Comparison of ENCODE assay signal across 20 cellular contexts in the genomic region with DNA sequence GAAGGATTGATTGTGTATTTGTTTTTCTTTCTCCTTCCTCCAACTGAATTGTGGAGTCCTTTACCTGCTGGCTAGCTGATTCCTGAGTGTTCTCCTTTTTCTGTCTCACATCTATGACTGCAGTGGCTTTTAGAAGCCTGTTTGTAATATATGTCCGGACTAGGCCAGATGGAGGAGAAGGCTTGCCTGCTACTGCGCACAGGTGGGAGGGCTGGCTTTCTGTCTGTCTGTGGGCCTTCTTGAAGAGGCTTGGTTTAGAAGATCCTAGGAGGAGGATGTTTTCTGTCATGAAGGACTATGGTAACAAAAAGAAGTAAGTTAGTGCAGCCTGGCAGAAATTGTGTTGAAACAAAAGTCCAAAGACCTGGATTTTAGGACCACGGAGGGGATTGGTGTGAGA. TPM values are rescaled to one million over a fixed set of nuclear protein-coding genes. Genes with fewer than 3 reads are reported as not detected.
A peak's percentile ranks its signal among the peaks of the same experiment; 100 is the strongest.
DNase-seq lines count a peak whose midpoint lies in the region; ATAC-seq lines count a peak whose summit lies in the region.
"Had no signal": no experiment of that assay in that cellular context is flagged by ENCODE, and none has a peak within 500 bp of the region (broad histone marks: within the 10 kb centered on the region; RNA-seq: fewer than 3 reads in every experiment).

No MANE protein-coding gene starts in this region.

- peaks cover 3% of the 10 kb centered on the region for H3K36me3 Mint-ChIP-seq in activated T-cell treated with anti-CD3 and anti-CD28 coated beads, Interleukin-2, amount 50 U/mL, for 4 hours (ENCODE audit: insufficient read depth)
- peaks cover 34% of the 10 kb centered on the region for H3K36me3 Mint-ChIP-seq in activated CD4-positive, alpha-beta memory T cell treated with anti-CD3 and anti-CD28 coated beads, Interleukin-2, amount 10 ng/mL, durations not matched to agents 7 days and 5 days (ENCODE audit: low read depth)
- H3K36me3 Mint-ChIP-seq: natural killer cell had no signal

- no peak for ATAC-seq in activated T-cell treated with anti-CD3 and anti-CD28 coated beads, Interleukin-2, amount 50 U/mL, for 4 hours
- ATAC-seq in stimulated activated naive CD8-positive, alpha-beta T cell treated with anti-CD3 and anti-CD28 coated beads, Interleukin-15, amount 100 ng/mL, for 72 hours: no peak
- ATAC-seq in HG03342 (IDR thresholded peaks at IDR 0.05; ENCODE audit: unreplicated experiment): no peak
- ATAC-seq: natural killer cell had no signal

- H3K4me1 Mint-ChIP-seq in activated T-cell treated with anti-CD3 and anti-CD28 coated beads, Interleukin-2, amount 50 U/mL, for 4 hours (ENCODE audit: low read depth): peaks cover 83% of the 10 kb centered on the region
- peaks cover 77% of the 10 kb centered on the region for H3K4me1 Mint-ChIP-seq in activated CD4-positive, alpha-beta memory T cell treated with anti-CD3 and anti-CD28 coated beads, Interleukin-2, amount 10 ng/mL, durations not matched to agents 7 days and 5 days
- H3K4me1 Mint-ChIP-seq in stimulated activated naive CD8-positive, alpha-beta T cell treated with anti-CD3 and anti-CD28 coated beads, Interleukin-15, amount 100 ng/mL, for 72 hours: peaks cover 81% of the 10 kb centered on the region

- DNase-seq in activated T-cell treated with anti-CD3 and anti-CD28 coated beads, Interleukin-2, amount 50 U/mL, for 4 hours: no peak
- DNase-seq in activated T-cell treated with anti-CD3 and anti-CD28 coated beads for 4 hours: no peak
- no peak for DNase-seq in activated CD4-positive, alpha-beta memory T cell treated with anti-CD3 and anti-CD28 coated beads, Interleukin-2, amount 10 ng/mL, durations not matched to agents 7 days and 5 days
- DNase-seq in cerebellar cortex (ENCODE audit: low spot score): peak; percentile 33
- no peak for DNase-seq in stimulated activated naive CD8-positive, alpha-beta T cell treated with anti-CD3 and anti-CD28 coated beads, Interleukin-15, amount 100 ng/mL, for 72 hours
- DNase-seq in dermis blood vessel endothelial cell: no peak
- no peak for DNase-seq in HT-29 (ENCODE audit: low spot score)
- DNase-seq: DMS153, esophagus squamous epithelium, H9, mesenchymal stem cell, natural killer cell, NCI-H1436, NCI-H2171, NCI-H526 treated with DMSO at 0.1 percent for 48 hours had no signal

- peak overlapping the region; percentile 14 for H3K4me3 Mint-ChIP-seq in activated T-cell treated with anti-CD3 and anti-CD28 coated beads, Interleukin-2, amount 50 U/mL, for 4 hours
- peak overlapping the region; percentile 60 for H3K4me3 Mint-ChIP-seq in activated CD4-positive, alpha-beta memory T cell treated with anti-CD3 and anti-CD28 coated beads, Interleukin-2, amount 10 ng/mL, durations not matched to agents 7 days and 5 days
- peak overlapping the region; percentile 58 to 77 for H3K4me3 Mint-ChIP-seq in stimulated activated naive CD8-positive, alpha-beta T cell treated with anti-CD3 and anti-CD28 coated beads, Interleukin-15, amount 100 ng/mL, for 72 hours
- H3K4me3 Mint-ChIP-seq: H9, natural killer cell had no signal

- H3K9me3 Mint-ChIP-seq in activated T-cell treated with anti-CD3 and anti-CD28 coated beads, Interleukin-2, amount 50 U/mL, for 4 hours: no peaks in the 10 kb centered on the region
- H3K9me3 Mint-ChIP-seq in activated CD4-positive, alpha-beta memory T cell treated with anti-CD3 and anti-CD28 coated beads, Interleukin-2, amount 10 ng/mL, durations not matched to agents 7 days and 5 days: no peaks in the 10 kb centered on the region
- H3K9me3 Mint-ChIP-seq in stimulated activated naive CD8-positive, alpha-beta T cell treated with anti-CD3 and anti-CD28 coated beads, Interleukin-15, amount 100 ng/mL, for 72 hours: no peaks in the 10 kb centered on the region
- H3K9me3 Mint-ChIP-seq: natural killer cell had no signal

- peak overlapping the region; percentile 95 for H3K27ac Mint-ChIP-seq in activated CD4-positive, alpha-beta memory T cell treated with anti-CD3 and anti-CD28 coated beads, Interleukin-2, amount 10 ng/mL, durations not matched to agents 7 days and 5 days
- peak overlapping the region; percentile 95 to 97 for H3K27ac Mint-ChIP-seq in stimulated activated naive CD8-positive, alpha-beta T cell treated with anti-CD3 and anti-CD28 coated beads, Interleukin-15, amount 100 ng/mL, for 72 hours

- H3K27me3 Mint-ChIP-seq in activated T-cell treated with anti-CD3 and anti-CD28 coated beads, Interleukin-2, amount 50 U/mL, for 4 hours (ENCODE audit: low read depth): no peaks in the 10 kb centered on the region
- H3K27me3 Mint-ChIP-seq in activated CD4-positive, alpha-beta memory T cell treated with anti-CD3 and anti-CD28 coated beads, Interleukin-2, amount 10 ng/mL, durations not matched to agents 7 days and 5 days: no peaks in the 10 kb centered on the region
- no peaks in the 10 kb centered on the region for H3K27me3 Mint-ChIP-seq in stimulated activated naive CD8-positive, alpha-beta T cell treated with anti-CD3 and anti-CD28 coated beads, Interleukin-15, amount 100 ng/mL, for 72 hours

- POLR2A ChIA-PET in activated CD4-positive, alpha-beta memory T cell treated with anti-CD3 and anti-CD28 coated beads, Interleukin-2, amount 10 ng/mL, durations not matched to agents 7 days and 5 days (lab: Charles Lee): interaction anchor here (1.2 to 1.4 kb wide), 2 partner anchors 9 to 112 kb away, joined by 4 to 6 read pairs; no protein-coding TSS in a partner anchor

- CTCF ChIA-PET in activated CD4-positive, alpha-beta memory T cell treated with anti-CD3 and anti-CD28 coated beads, Interleukin-2, amount 10 ng/mL, durations not matched to agents 7 days and 5 days (lab: Charles Lee): no interaction called here

RNA-seq across cellular contexts. Expression of a gene that starts 8.5 kb away (rescaled TPM):
- total RNA-seq in activated T-cell treated with anti-CD3 and anti-CD28 coated beads, Interleukin-2, amount 50 U/mL, for 4 hours: 1 to 10 TPM; 2.4 to 3.4 (median 3.1) TPM
- 1 to 10 TPM; 9.3 to 9.9 TPM for total RNA-seq in activated CD4-positive, alpha-beta memory T cell treated with anti-CD3 and anti-CD28 coated beads, Interleukin-2, amount 10 ng/mL, durations not matched to agents 7 days and 5 days
- total RNA-seq in dermis blood vessel endothelial cell: 1.8 and 3.7 TPM in 2 replicates
- 7.2 and 7.3 TPM in 2 replicates for total RNA-seq in HT-29 (2014; rRNA removed; shearing (Covaris generic))

RNA-seq across cellular contexts. Expression of a gene that starts 13.6 kb away (rescaled TPM):
- total RNA-seq in activated T-cell treated with anti-CD3 and anti-CD28 coated beads, Interleukin-2, amount 50 U/mL, for 4 hours: 10 to 100 TPM; 14.7 to 18.5 (median 16.1) TPM
- total RNA-seq in activated CD4-positive, alpha-beta memory T cell treated with anti-CD3 and anti-CD28 coated beads, Interleukin-2, amount 10 ng/mL, durations not matched to agents 7 days and 5 days: 10 to 100 TPM; 18.4 to 19.1 TPM
- total RNA-seq in dermis blood vessel endothelial cell: 0.17 TPM in 1 of 2 replicates, not detected in the other
- total RNA-seq in HT-29 (2014; rRNA removed; shearing (Covaris generic)): not detected in 2 replicates
- total RNA-seq: bronchial epithelial cell, skeletal muscle tissue had no signal

RNA-seq across cellular contexts. Expression of a gene that starts 25.4 kb away (rescaled TPM):
- total RNA-seq in activated T-cell treated with anti-CD3 and anti-CD28 coated beads, Interleukin-2, amount 50 U/mL, for 4 hours: not detected
- not detected for total RNA-seq in activated CD4-positive, alpha-beta memory T cell treated with anti-CD3 and anti-CD28 coated beads, Interleukin-2, amount 10 ng/mL, durations not matched to agents 7 days and 5 days
- not detected in 2 replicates for total RNA-seq in dermis blood vessel endothelial cell
- total RNA-seq in HT-29 (2014; rRNA removed; shearing (Covaris generic)): not detected in 2 replicates
- total RNA-seq: bronchial epithelial cell, esophagus squamous epithelium, H9, natural killer cell, skeletal muscle tissue, subcutaneous adipose tissue, vagina had no signal

RNA-seq across cellular contexts. Expression of a gene that starts 42.8 kb away (rescaled TPM):
- 10 to 100 TPM; 22.7 to 23.4 (median 22.8) TPM for total RNA-seq in activated T-cell treated with anti-CD3 and anti-CD28 coated beads, Interleukin-2, amount 50 U/mL, for 4 hours
- 10 to 100 TPM; 23.4 to 24.6 TPM for total RNA-seq in activated CD4-positive, alpha-beta memory T cell treated with anti-CD3 and anti-CD28 coated beads, Interleukin-2, amount 10 ng/mL, durations not matched to agents 7 days and 5 days
- total RNA-seq in dermis blood vessel endothelial cell: 9.7 and 12.2 TPM in 2 replicates
- total RNA-seq in HT-29 (2014; rRNA removed; shearing (Covaris generic)): 25.0 and 27.7 TPM in 2 replicates

RNA-seq across cellular contexts. Expression of a gene that starts 43.8 kb away (rescaled TPM):
- not detected for total RNA-seq in activated T-cell treated with anti-CD3 and anti-CD28 coated beads, Interleukin-2, amount 50 U/mL, for 4 hours
- not detected for total RNA-seq in activated CD4-positive, alpha-beta memory T cell treated with anti-CD3 and anti-CD28 coated beads, Interleukin-2, amount 10 ng/mL, durations not matched to agents 7 days and 5 days
- not detected in 2 replicates for total RNA-seq in dermis blood vessel endothelial cell
- total RNA-seq in HT-29 (2014; rRNA removed; shearing (Covaris generic)): not detected in 2 replicates
- total RNA-seq: bronchial epithelial cell, esophagus squamous epithelium, H9, natural killer cell, skeletal muscle tissue, subcutaneous adipose tissue, vagina had no signal

Comparison
In these comparisons a context has a peak if more than half of its experiments do, and no peak if none do; other contexts are left out.
1. H3K4me3 Mint-ChIP-seq: peak in every context shown above with its lines; median percentile 68 in stimulated activated naive CD8-positive, alpha-beta T cell treated with anti-CD3 and anti-CD28 coated beads, Interleukin-15, amount 100 ng/mL, for 72 hours; 60 in activated CD4-positive, alpha-beta memory T cell treated with anti-CD3 and anti-CD28 coated beads, Interleukin-2, amount 10 ng/mL, durations not matched to agents 7 days and 5 days; 14 in activated T-cell treated with anti-CD3 and anti-CD28 coated beads, Interleukin-2, amount 50 U/mL, for 4 hours.
2. RNA of a gene that starts 13.6 kb away (total RNA-seq): 18.4 to 19.1 TPM in activated CD4-positive, alpha-beta memory T cell treated with anti-CD3 and anti-CD28 coated beads, Interleukin-2, amount 10 ng/mL, durations not matched to agents 7 days and 5 days and 14.7 to 18.5 TPM in activated T-cell treated with anti-CD3 and anti-CD28 coated beads, Interleukin-2, amount 50 U/mL, for 4 hours; 0.17 TPM in dermis blood vessel endothelial cell and not detected in HT-29; every median in the first group is over 10 times any median in the second.